Comparison of ENCODE assay signal across 29 cellular contexts in the genomic region with DNA sequence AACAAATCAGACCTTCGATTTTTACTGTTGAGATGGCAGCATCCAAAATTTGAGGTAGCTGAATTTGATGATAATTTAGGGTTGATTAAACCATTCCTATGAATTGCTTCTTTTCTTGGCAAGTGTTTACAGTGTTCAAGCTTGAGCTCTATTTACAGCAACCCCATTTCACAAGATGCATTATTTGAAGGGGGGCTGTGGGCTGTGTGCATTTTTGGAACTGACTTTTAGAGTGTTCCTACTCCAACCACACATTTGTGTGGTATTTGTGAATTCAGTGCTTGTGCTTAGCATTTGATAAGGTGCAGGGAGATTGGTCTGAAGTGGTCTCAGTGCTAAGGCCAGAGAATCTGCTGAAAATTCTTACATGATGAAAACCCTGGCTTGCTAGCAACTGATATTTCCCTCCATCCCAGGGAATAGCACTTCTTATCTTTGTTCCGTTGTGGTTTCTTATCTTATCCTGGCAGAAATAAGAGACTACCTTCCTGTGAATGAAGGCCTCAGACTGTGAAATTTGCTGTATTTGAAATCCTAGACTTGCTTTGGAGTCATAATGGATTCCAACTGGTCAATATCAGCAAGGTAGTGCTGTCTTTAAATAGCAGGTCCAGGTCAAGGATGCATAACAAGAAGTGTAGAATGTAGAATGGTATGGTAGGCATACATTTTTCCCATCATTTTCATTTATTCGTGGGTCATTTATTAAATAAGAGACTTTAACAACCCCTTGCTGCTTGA.
DNase-seq lines count a peak whose midpoint lies in the region; ATAC-seq and TF ChIP-seq lines count a peak whose summit lies in the region.
"Had no signal": no experiment of that assay in that cellular context is flagged by ENCODE, and none has a peak within 500 bp of the region (broad histone marks: within the 10 kb centered on the region; RNA-seq: fewer than 3 reads in every experiment).

No MANE protein-coding gene starts in this region.

- H2AFZ ChIP-seq in Karpas-422 (ENCODE audit: low read length), result no peak overlapping the region
- H2AFZ ChIP-seq: PC-9 had no signal

- in situ Hi-C loops in astrocyte of the spinal cord (cut with HindIII; ENCODE audit: low sequenced_read_pairs), result no loop called here

- intact Hi-C loops in left lung (cut with DNase I), result no loop called here

- H3K4me1 ChIP-seq in Karpas-422 (ENCODE audit: low read length), result no peaks in the 10 kb centered on the region
- no peaks in the 10 kb centered on the region for H3K4me1 ChIP-seq in left lung
- H3K4me1 ChIP-seq: foreskin keratinocyte, tibial artery had no signal

- no peak overlapping the region for H3K4me2 ChIP-seq in Karpas-422 (ENCODE audit: low read depth, low read length, poor library complexity, severe bottlenecking)
- H3K4me2 ChIP-seq: PC-9 had no signal

- H3K4me3 ChIP-seq in astrocyte of the spinal cord (ENCODE audit: low read depth, low read length) (no peak overlapping the region), Karpas-422 (ENCODE audit: low read length) (no peak overlapping the region), left lung (no peak overlapping the region)
- H3K4me3 ChIP-seq: PC-9, tibial artery had no signal

- H3K36me3 ChIP-seq in Karpas-422 (ENCODE audit: insufficient read depth, low read length) (no peaks in the 10 kb centered on the region), left lung (no peaks in the 10 kb centered on the region)
- H3K36me3 ChIP-seq: tibial artery had no signal

- no peak for TF ChIP-seq CTCF in astrocyte of the spinal cord (IDR thresholded peaks at IDR 0.05; ENCODE audit: low read depth, low read length)
- TF ChIP-seq CTCF in left lung (IDR thresholded peaks at IDR 0.05), result no peak

- no peak for ATAC-seq in left lung
- ATAC-seq: esophagus mucosa; foreskin keratinocyte; left colon; Right ventricle myocardium inferior; SK-N-SH treated with all-trans-retinoic acid at 6 μM for 48 hours; stimulated activated naive CD8-positive, alpha-beta T cell treated with anti-CD3 and anti-CD28 coated beads, Interleukin-15, amount 100 ng/mL, for 72 hours had no signal

- no peaks in the 10 kb centered on the region for H3K79me2 ChIP-seq in Karpas-422 (ENCODE audit: low read length)

- DNase-seq in ELF-1 (ENCODE audit: low read depth, low spot score), result peak; percentile 4
- DNase-seq in Kasumi-1 (lab: John Stamatoyannopoulos, UW), result peak; percentile 20 to 42
- DNase-seq in astrocyte of the spinal cord (ENCODE audit: low read depth, low spot score), result peak; percentile 5
- DNase-seq in inferior parietal cortex (ENCODE audit: extremely low spot score), result peak; percentile 37
- no peak for DNase-seq in Karpas-422
- DNase-seq in left lung, result no peak
- DNase-seq in stimulated activated CD4-positive, alpha-beta T cell treated with anti-CD3 and anti-CD28 coated beads, Interleukin-2, amount 100 ng/mL, for 24 hours, result no peak
- no peak for DNase-seq in NCI-H510A treated with DMSO at 0.1 percent for 48 hours (lab: John Stamatoyannopoulos, UW)
- DNase-seq: activated CD4-positive, alpha-beta T cell treated with anti-CD3 and anti-CD28 coated beads, Interleukin-2, amount 10 ng/mL, durations not matched to agents 7 days and 5 days; activated gamma-delta T cell; activated naive CD8-positive, alpha-beta T cell treated with anti-CD3 and anti-CD28 coated beads, Interleukin-2, amount 10 ng/mL, durations not matched to agents 7 days and 5 days; activated T-cell treated with anti-CD3 and anti-CD28 coated beads, Interleukin-2, amount 50 U/mL, for 24 hours; CD4-positive, alpha-beta memory T cell; cerebellar nuclear complex; foreskin keratinocyte; left colon; NCI-H1048; NCI-H187; NCI-H2171; NCI-H524; nucleus accumbens; PC-9; stimulated activated CD8-positive, alpha-beta memory T cell treated with anti-CD3 and anti-CD28 coated beads, Interleukin-4, amount 100 ng/mL, for 48 hours; stimulated activated naive CD8-positive, alpha-beta T cell treated with anti-CD3 and anti-CD28 coated beads, Interleukin-15, amount 100 ng/mL, for 72 hours; T-helper 2 cell; tibial artery had no signal

- no peaks in the 10 kb centered on the region for H4K20me1 ChIP-seq in Karpas-422 (ENCODE audit: insufficient read depth, low read depth, low read length)

- H3K27me3 ChIP-seq in Karpas-422 (ENCODE audit: low read length) (no peaks in the 10 kb centered on the region), left lung (no peaks in the 10 kb centered on the region)
- H3K27me3 ChIP-seq: foreskin keratinocyte, tibial artery had no signal

- H3K27ac ChIP-seq in Karpas-422 (ENCODE audit: low read length) (no peak overlapping the region), left lung (no peak overlapping the region)
- H3K27ac ChIP-seq: foreskin keratinocyte, PC-9, tibial artery had no signal

- H3K9me2 ChIP-seq in Karpas-422 (replicated peaks; ENCODE audit: insufficient read depth, low read length), result no peaks in the 10 kb centered on the region

- H3K9me3 ChIP-seq in Karpas-422 (ENCODE audit: low read length), result no peaks in the 10 kb centered on the region
- no peaks in the 10 kb centered on the region for H3K9me3 ChIP-seq in left lung
- H3K9me3 ChIP-seq: tibial artery had no signal

- no peak overlapping the region for H3K9ac ChIP-seq in Karpas-422 (ENCODE audit: low read length)

Comparison
In these comparisons a context has a peak if more than half of its experiments do, and no peak if none do; other contexts are left out.
1. DNase-seq: peak in ELF-1 (single experiment), Kasumi-1 (2 of 2), astrocyte of the spinal cord (single experiment) and inferior parietal cortex (single experiment); none in Karpas-422 (single experiment), left lung (0 of 2), stimulated activated CD4-positive, alpha-beta T cell treated with anti-CD3 and anti-CD28 coated beads, Interleukin-2, amount 100 ng/mL, for 24 hours (0 of 2) and NCI-H510A treated with DMSO at 0.1 percent for 48 hours (single experiment).